ENCODE assay signal across 8 cellular contexts in the genomic region with DNA sequence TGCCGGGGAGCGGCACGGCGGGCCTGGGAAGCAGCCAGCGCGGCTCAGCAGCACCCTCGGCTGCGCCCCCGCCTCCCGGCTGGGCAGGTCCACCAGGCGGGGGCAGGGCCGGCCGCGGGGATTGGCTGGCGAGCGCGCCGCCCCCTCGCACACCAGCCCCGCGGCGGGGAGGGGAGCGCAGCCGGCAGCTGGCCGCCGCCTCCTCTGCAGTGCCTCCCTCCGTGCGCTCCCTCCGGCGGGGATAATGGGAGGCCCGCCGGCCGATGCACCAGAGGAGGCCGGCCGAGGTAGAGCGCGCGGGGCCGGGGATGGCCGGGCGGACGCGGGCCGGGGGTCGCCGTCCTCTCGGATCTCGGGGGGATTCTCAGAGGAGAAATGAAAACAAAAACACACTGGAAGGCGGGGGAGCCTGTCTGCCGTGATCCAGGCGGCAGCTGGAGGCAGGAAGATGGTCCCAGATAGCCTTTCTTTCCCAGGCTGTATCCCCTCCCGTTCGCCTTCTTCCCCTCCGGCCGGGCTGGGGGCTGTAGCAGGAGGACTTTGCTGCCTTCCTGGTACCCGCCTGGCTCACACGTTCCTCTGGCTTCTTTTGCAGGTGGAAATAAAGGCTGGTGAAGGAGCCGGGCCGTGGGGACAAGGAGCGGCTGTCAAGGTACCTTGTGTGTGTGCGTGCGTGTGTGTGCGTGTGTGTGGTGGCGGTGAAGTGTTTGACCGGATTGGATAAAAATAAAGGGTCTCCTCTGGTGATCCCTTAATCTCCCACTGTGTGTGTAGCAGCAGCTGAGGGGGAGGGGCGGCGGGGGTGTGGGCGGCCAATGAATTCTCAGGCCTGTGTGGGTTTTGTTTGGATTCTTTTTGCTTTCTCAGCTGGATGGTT. TPM values are rescaled to one million over a fixed set of nuclear protein-coding genes. Genes with fewer than 3 reads are reported as not detected.
DNase-seq lines count a peak whose midpoint lies in the region; ATAC-seq and TF ChIP-seq lines count a peak whose summit lies in the region.

No MANE protein-coding gene starts in this region.

- CTCF ChIA-PET in CD4-positive, alpha-beta T cell (lab: Charles Lee) = interaction anchor here (0.9 to 1.6 kb wide), 8 partner anchors 16 to 179 kb away, joined by 3 to 8 read pairs (median 3); no protein-coding TSS in a partner anchor
- CTCF ChIA-PET in PC-3 (lab: Charles Lee) = interaction anchor here (0.6 kb wide), 2 partner anchors 179 to 322 kb away, joined by 3 to 4 read pairs; no protein-coding TSS in a partner anchor

- H3K4me1 ChIP-seq in PC-3 (ENCODE audit: insufficient read depth, low read length) = peaks cover 38% of the 10 kb centered on the region
- H3K4me1 ChIP-seq in foreskin keratinocyte = peaks cover 14% of the 10 kb centered on the region

- H3K27ac ChIP-seq in CD4-positive, alpha-beta T cell (ENCODE audit: low read depth, low read length) = no peak overlapping the region
- H3K27ac ChIP-seq in PC-3 (ENCODE audit: low read length) (no peak overlapping the region), foreskin keratinocyte (no peak overlapping the region), substantia nigra (ENCODE audit: low read depth, low read length, poor library complexity, severe bottlenecking) (peak overlapping the region; percentile 86)

- no peaks in the 10 kb centered on the region for H3K9me3 ChIP-seq in CD4-positive, alpha-beta T cell (ENCODE audit: control insufficient read depth, low read length)
- no peaks in the 10 kb centered on the region for H3K9me3 ChIP-seq in PC-3 (ENCODE audit: low read length)

- H3K4me3 ChIP-seq in PC-3 (ENCODE audit: low read length) = peak overlapping the region; percentile 69

- no peaks in the 10 kb centered on the region for H3K27me3 ChIP-seq in CD4-positive, alpha-beta T cell (ENCODE audit: control insufficient read depth, insufficient read depth, low read length)
- H3K27me3 ChIP-seq in PC-3 (ENCODE audit: low read length) = no peaks in the 10 kb centered on the region
- no peaks in the 10 kb centered on the region for H3K27me3 ChIP-seq in foreskin keratinocyte

- H3K4me1 Mint-ChIP-seq in CD4-positive, alpha-beta T cell (ENCODE audit: low read depth) = peaks cover 77% of the 10 kb centered on the region
- H3K4me1 Mint-ChIP-seq in neural crest cell = peaks cover 93% of the 10 kb centered on the region

- peaks cover 49% of the 10 kb centered on the region for H4K20me1 ChIP-seq in PC-3 (ENCODE audit: low read length)

- BruUV-seq in PC-3 (replicated peaks; lab: Mats Ljungman, UMichigan) = no TSS peak

- no peaks in the 10 kb centered on the region for H3K36me3 Mint-ChIP-seq in CD4-positive, alpha-beta T cell (ENCODE audit: low read depth)
- no peaks in the 10 kb centered on the region for H3K36me3 Mint-ChIP-seq in neural crest cell (ENCODE audit: low read depth)

- peak overlapping the region; percentile 90 for H3K4me3 Mint-ChIP-seq in CD4-positive, alpha-beta T cell
- H3K4me3 Mint-ChIP-seq in neural crest cell = peak overlapping the region; percentile 94

- H3K4me2 ChIP-seq in PC-3 (ENCODE audit: low read length) = peak overlapping the region; percentile 98

- intact Hi-C loops in CD4-positive, alpha-beta T cell (cut with DNase I, micrococcal nuclease) = loop anchor here in 1 of 2 experiments (1.0 kb wide), 2 partner anchors 24 to 76 kb away; a partner anchor contains a TSS
- intact Hi-C loops in PC-3 (cut with micrococcal nuclease) = no loop called here

- ATAC-seq in CD4-positive, alpha-beta T cell (ENCODE audit: poor library complexity) = peak; percentile 85
- peak; percentile 87 for ATAC-seq in GM19467 (IDR thresholded peaks at IDR 0.05; ENCODE audit: unreplicated experiment)
- ATAC-seq in PC-3 = peak; percentile 88
- peak; percentile 86 for ATAC-seq in foreskin keratinocyte

- no peaks in the 10 kb centered on the region for H3K27me3 Mint-ChIP-seq in CD4-positive, alpha-beta T cell
- H3K27me3 Mint-ChIP-seq in neural crest cell (ENCODE audit: low read depth) = peaks cover 16% of the 10 kb centered on the region

- H3K9ac ChIP-seq in PC-3 (ENCODE audit: low read length) = 0 out of 2 replicates have a peak overlapping the region, but pooled peaks have one; percentile 16

- no peak overlapping the region for H2AFZ ChIP-seq in PC-3 (ENCODE audit: low read length)

- no peaks in the 10 kb centered on the region for H3F3A ChIP-seq in PC-3 (ENCODE audit: low read length, unreplicated experiment)

- H3K9me2 ChIP-seq in PC-3 (replicated peaks; ENCODE audit: low read length) = no peaks in the 10 kb centered on the region

- H3K36me3 ChIP-seq in PC-3 (ENCODE audit: low read depth, low read length) = no peaks in the 10 kb centered on the region

- no peaks in the 10 kb centered on the region for H3K9me3 Mint-ChIP-seq in CD4-positive, alpha-beta T cell
- H3K9me3 Mint-ChIP-seq in neural crest cell = no peaks in the 10 kb centered on the region

- peaks cover 84% of the 10 kb centered on the region for H3K79me2 ChIP-seq in PC-3 (ENCODE audit: low read length)

- DNase-seq in CD4-positive, alpha-beta T cell = peak; percentile 53 to 86 (median 71)
- DNase-seq in HPDE6-E6E7 (ENCODE audit: extremely low spot score) = peak; percentile 80
- DNase-seq in PC-3 = peak; percentile 84
- peak; percentile 71 for DNase-seq in activated effector memory CD4-positive, alpha-beta T cell treated with Interleukin-2 at 50 U/mL for 16 hours
- DNase-seq in foreskin keratinocyte = peak in 1 of 2 donors; percentile 46
- DNase-seq in neural crest cell (ENCODE audit: low read depth, low spot score) = peak; percentile 70
- peak in 46 of 49 donors; percentile 55 to 94 (median 80) for DNase-seq in substantia nigra (lab: John Stamatoyannopoulos, UW)

- no peak for TF ChIP-seq CTCF in CD4-positive, alpha-beta T cell (IDR thresholded peaks at IDR 0.05)
- no peak for TF ChIP-seq CTCF in PC-3 (conservative IDR thresholded peaks at IDR 0.05; ENCODE audit: low read depth, low read length)
- TF ChIP-seq CTCF in foreskin keratinocyte (conservative IDR thresholded peaks at IDR 0.05) = peak; percentile 34
- no peak for TF ChIP-seq CTCF in neural crest cell (conservative IDR thresholded peaks at IDR 0.05)

- H3K27ac Mint-ChIP-seq in CD4-positive, alpha-beta T cell = peak overlapping the region; percentile 68
- peak overlapping the region; percentile 59 for H3K27ac Mint-ChIP-seq in neural crest cell (ENCODE audit: unreplicated experiment)

- POLR2A ChIA-PET in CD4-positive, alpha-beta T cell (lab: Charles Lee) = interaction anchor here (0.6 to 3.2 kb wide), 11 partner anchors 16 to 268 kb away, joined by 3 to 25 read pairs (median 4); a partner anchor contains a TSS
- POLR2A ChIA-PET in PC-3 (lab: Charles Lee; ENCODE audit: unreplicated experiment) = no interaction called here

RNA-seq across cellular contexts. Expression of a gene that starts 18.0 kb away (rescaled TPM):
- 10 to 100 TPM; 22.2 to 24.1 TPM for total RNA-seq in CD4-positive, alpha-beta T cell
- total RNA-seq in PC-3 (2014; rRNA removed) (6.1 and 10.1 TPM in 2 replicates), foreskin keratinocyte (5.2 and 5.5 TPM in 2 replicates), neural crest cell (30.2 and 30.3 TPM in 2 replicates)
- polyA plus RNA-seq in foreskin keratinocyte = 0.76 and 0.85 TPM in 2 replicates
